In genomic region chr3:115239717-115240116, GRCh38 we compare ENCODE assay signal across 10 cellular contexts.
DNase-seq lines count a peak whose midpoint lies in the region; ATAC-seq and TF ChIP-seq lines count a peak whose summit lies in the region.
"Had no signal": no experiment of that assay in that cellular context is flagged by ENCODE, and none has a peak within 500 bp of the region (broad histone marks: within the 10 kb centered on the region; RNA-seq: fewer than 3 reads in every experiment).

No MANE protein-coding gene starts in this region.

- H3K9me3 Mint-ChIP-seq in GM23338: peaks cover 4% of the 10 kb centered on the region; the same call in 1 of the 3 replicates
- H3K9me3 Mint-ChIP-seq: memory B cell had no signal

- H3K27me3 Mint-ChIP-seq in GM23338 (ENCODE audit: insufficient read depth, low read depth, poor library complexity): peaks cover 4% of the 10 kb centered on the region

- H3K27ac Mint-ChIP-seq in GM23338: no peak overlapping the region
- H3K27ac Mint-ChIP-seq: memory B cell had no signal

- H3K9me3 ChIP-seq in A673 (ENCODE audit: low read depth, low read length, poor library complexity, severe bottlenecking) (no peaks in the 10 kb centered on the region), adipocyte (ENCODE audit: control insufficient read depth, low read length) (no peaks in the 10 kb centered on the region), tibial artery (no peaks in the 10 kb centered on the region)
- H3K9me3 ChIP-seq: BLaER1 treated with 17β-estradiol and CSF1 and Interleukin-3, amounts not matched to agents 10 nM and 100 nM had no signal

- no peak overlapping the region for H3K9ac ChIP-seq in adipocyte (ENCODE audit: low read length)
- H3K9ac ChIP-seq: BLaER1 treated with 17β-estradiol and CSF1 and Interleukin-3, amounts not matched to agents 10 nM and 100 nM had no signal

- H3K4me3 Mint-ChIP-seq in GM23338: no peak overlapping the region
- H3K4me3 Mint-ChIP-seq: memory B cell had no signal

- TF ChIP-seq CTCF in A673 (conservative IDR thresholded peaks at IDR 0.05; ENCODE audit: low read depth, low read length): no peak
- TF ChIP-seq CTCF in tibial artery (IDR thresholded peaks at IDR 0.05): no peak
- no peak for TF ChIP-seq CTCF in GM23338 (conservative IDR thresholded peaks at IDR 0.05; ENCODE audit: low read depth in 2 of 2)

- no peak overlapping the region for H3K27ac ChIP-seq in A673 (ENCODE audit: low read depth, low read length, poor library complexity, severe bottlenecking)
- peak overlapping the region in 1 of 2 donors; percentile 9 for H3K27ac ChIP-seq in tibial artery
- H3K27ac ChIP-seq in GM23338 (ENCODE audit: low read depth): no peak overlapping the region
- H3K27ac ChIP-seq: BLaER1 treated with 17β-estradiol and CSF1 and Interleukin-3, amounts not matched to agents 10 nM and 100 nM had no signal

- ATAC-seq in HG03175 (IDR thresholded peaks at IDR 0.05; ENCODE audit: unreplicated experiment) (no peak), GM19324 (IDR thresholded peaks at IDR 0.05; ENCODE audit: low FRiP score, unreplicated experiment) (no peak), GM23338 (no peak)

- no peak overlapping the region for H3K4me3 ChIP-seq in A673 (ENCODE audit: low read depth, low read length, poor library complexity, severe bottlenecking)
- H3K4me3 ChIP-seq in adipocyte (ENCODE audit: low read length): peak overlapping the region; percentile 63
- no peak overlapping the region for H3K4me3 ChIP-seq in tibial artery
- no peak overlapping the region for H3K4me3 ChIP-seq in GM23338
- H3K4me3 ChIP-seq: BLaER1 treated with 17β-estradiol and CSF1 and Interleukin-3, amounts not matched to agents 10 nM and 100 nM had no signal

- H3K4me1 Mint-ChIP-seq in GM23338: no peaks in the 10 kb centered on the region
- H3K4me1 Mint-ChIP-seq: memory B cell had no signal

- H2AFZ ChIP-seq in GM23338: no peak overlapping the region

- no peaks in the 10 kb centered on the region for H3K79me2 ChIP-seq in GM23338 (replicated peaks; ENCODE audit: insufficient read depth)

- no peaks in the 10 kb centered on the region for H3K9me2 ChIP-seq in GM23338 (ENCODE audit: insufficient read depth)

- CTCF ChIA-PET in A673 (lab: Charles Lee): interaction anchor here (1.0 kb wide), 1 partner anchor 454 kb away, joined by 3 read pairs; no protein-coding TSS in a partner anchor

- H3F3A ChIP-seq in GM23338 (replicated peaks; ENCODE audit: low read depth): no peaks in the 10 kb centered on the region

- no TSS peak for BruUV-seq in A673 (replicated peaks; lab: Mats Ljungman, UMichigan)

- DNase-seq in A673 (ENCODE audit: low spot score) (peak; percentile 86), NCI-H1417 treated with DMSO at 0.1 percent for 48 hours (lab: John Stamatoyannopoulos, UW) (peak; percentile 84), adipocyte (ENCODE audit: low read depth) (peak; percentile 76), hepatic stellate cell (ENCODE audit: low spot score) (peak; percentile 69), tibial artery (peak; percentile 57 to 72), GM23338 (ENCODE audit: low spot score) (no peak)

- H3K36me3 Mint-ChIP-seq in GM23338 (ENCODE audit: low read depth): no peaks in the 10 kb centered on the region

- H3K4me1 ChIP-seq in A673 (ENCODE audit: insufficient read depth, low read length, poor library complexity, severe bottlenecking): peaks cover 4% of the 10 kb centered on the region
- peaks cover 12% of the 10 kb centered on the region for H3K4me1 ChIP-seq in adipocyte (ENCODE audit: control insufficient read depth, insufficient read depth, low read length)
- peaks cover 0 to 10% (median 3%) of the 10 kb centered on the region in 4 donors for H3K4me1 ChIP-seq in tibial artery
- no peaks in the 10 kb centered on the region for H3K4me1 ChIP-seq in GM23338 (ENCODE audit: insufficient read depth)
- H3K4me1 ChIP-seq: BLaER1 treated with 17β-estradiol and CSF1 and Interleukin-3, amounts not matched to agents 10 nM and 100 nM had no signal

- H4K20me1 ChIP-seq in GM23338 (replicated peaks; ENCODE audit: insufficient read depth): no peaks in the 10 kb centered on the region
- H4K20me1 ChIP-seq: BLaER1 treated with 17β-estradiol and CSF1 and Interleukin-3, amounts not matched to agents 10 nM and 100 nM had no signal

- no peak overlapping the region for H3K4me2 ChIP-seq in GM23338
- H3K4me2 ChIP-seq: BLaER1 treated with 17β-estradiol and CSF1 and Interleukin-3, amounts not matched to agents 10 nM and 100 nM had no signal

- H3K36me3 ChIP-seq in A673 (ENCODE audit: insufficient read depth, low read length, poor library complexity, severe bottlenecking) (no peaks in the 10 kb centered on the region), adipocyte (ENCODE audit: control insufficient read depth, insufficient read depth, low read length, severe bottlenecking) (no peaks in the 10 kb centered on the region), tibial artery (no peaks in the 10 kb centered on the region), GM23338 (ENCODE audit: insufficient read depth) (no peaks in the 10 kb centered on the region)
- H3K36me3 ChIP-seq: BLaER1 treated with 17β-estradiol and CSF1 and Interleukin-3, amounts not matched to agents 10 nM and 100 nM had no signal

- H3K27me3 ChIP-seq in A673 (replicated peaks; ENCODE audit: insufficient read depth, low read depth, low read length, poor library complexity) (no peaks in the 10 kb centered on the region), adipocyte (replicated peaks; ENCODE audit: control insufficient read depth, insufficient read depth, low read length) (no peaks in the 10 kb centered on the region), tibial artery (no peaks in the 10 kb centered on the region), GM23338 (ENCODE audit: insufficient read depth) (no peaks in the 10 kb centered on the region)
- H3K27me3 ChIP-seq: BLaER1 treated with 17β-estradiol and CSF1 and Interleukin-3, amounts not matched to agents 10 nM and 100 nM had no signal

- intact Hi-C loops in A673 (cut with micrococcal nuclease; ENCODE audit: unreplicated experiment) (no loop called here), tibial artery (cut with DNase I; ENCODE audit: low total_unique reads) (no loop called here)

- POLR2A ChIA-PET in A673 (lab: Charles Lee; ENCODE audit: low non-redundant PET): interaction anchor here (0.6 kb wide), 1 partner anchor 160 kb away, joined by 5 read pairs; no protein-coding TSS in a partner anchor

TF ChIP-seq in GM23338, 12 proteins besides CTCF, POLR2A, EP300 and RAD21 (continues in another document):
- TF ChIP-seq STAT1 (IDR thresholded peaks at IDR 0.05; ENCODE audit: unreplicated experiment) (no peak), EZH2 (IDR thresholded peaks at IDR 0.05; ENCODE audit: low read depth, unreplicated experiment) (no peak), REST (IDR thresholded peaks at IDR 0.05; ENCODE audit: unreplicated experiment) (no peak), POLR2AphosphoS5 (IDR thresholded peaks at IDR 0.05; ENCODE audit: low read depth) (no peak), ZNF331 (CRISPR knock-in tag; IDR thresholded peaks at IDR 0.05; ENCODE audit: low read depth) (no peak), CREB1 (CRISPR knock-in tag; IDR thresholded peaks at IDR 0.05; ENCODE audit: low read depth) (no peak), NANOG (IDR thresholded peaks at IDR 0.05; ENCODE audit: borderline replicate concordance) (no peak)
